8 cellular contexts compared by ENCODE assay signal in the genomic region with DNA sequence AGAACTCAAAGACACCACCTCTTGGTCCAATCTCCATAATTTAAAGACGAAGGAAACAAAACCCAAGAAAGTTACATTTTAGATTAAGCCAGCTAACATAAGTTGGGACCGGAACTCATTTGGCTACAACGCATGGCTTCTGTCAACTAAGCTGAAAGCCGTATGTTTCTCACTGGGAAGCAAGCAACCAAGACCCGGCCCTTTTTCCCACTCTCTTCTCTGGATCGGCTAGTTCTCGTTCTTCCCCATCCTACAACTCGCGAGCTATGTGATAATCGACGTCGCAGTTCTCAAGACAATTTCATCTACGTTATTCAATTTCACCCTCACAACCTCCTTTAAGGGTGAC.
DNase-seq lines count a peak whose midpoint lies in the region; ATAC-seq lines count a peak whose summit lies in the region.

No MANE protein-coding gene starts in this region.

- H3K4me3 ChIP-seq in iPS-18c (ENCODE audit: insufficient read depth, low read depth, low read length) (peak overlapping the region; percentile 85), stomach smooth muscle (ENCODE audit: low read length in 2 of 2) (peak overlapping the region; percentile 97 to 98)

- peaks cover 61% of the 10 kb centered on the region for H3K4me1 Mint-ChIP-seq in activated naive CD8-positive, alpha-beta T cell treated with anti-CD3 and anti-CD28 coated beads, Interleukin-2, amount 50 U/mL, for 24 hours

- peak overlapping the region; percentile 95 to 98 for H3K9ac ChIP-seq in stomach smooth muscle (ENCODE audit: low read length in 2 of 2)

- H3K27ac Mint-ChIP-seq in activated naive CD8-positive, alpha-beta T cell treated with anti-CD3 and anti-CD28 coated beads, Interleukin-2, amount 50 U/mL, for 24 hours, result peak overlapping the region; percentile 100

- no peaks in the 10 kb centered on the region for H3K27me3 Mint-ChIP-seq in activated naive CD8-positive, alpha-beta T cell treated with anti-CD3 and anti-CD28 coated beads, Interleukin-2, amount 50 U/mL, for 24 hours

- peak; percentile 1 for ATAC-seq in HG03354 (IDR thresholded peaks at IDR 0.05; ENCODE audit: poor library complexity, severe bottlenecking, unreplicated experiment)
- ATAC-seq in activated naive CD8-positive, alpha-beta T cell treated with anti-CD3 and anti-CD28 coated beads, Interleukin-2, amount 50 U/mL, for 24 hours, result no peak

- peaks cover 14% of the 10 kb centered on the region for H3K4me1 ChIP-seq in stomach smooth muscle (ENCODE audit: control insufficient read depth, insufficient read depth, low read length)

- DNase-seq in ELF-1 (ENCODE audit: low read depth, low spot score), result peak; percentile 47
- no peak for DNase-seq in activated naive CD8-positive, alpha-beta T cell treated with anti-CD3 and anti-CD28 coated beads, Interleukin-2, amount 50 U/mL, for 24 hours
- no peak for DNase-seq in COLO668 (lab: John Stamatoyannopoulos, UW; ENCODE audit: unreplicated experiment)
- no peak for DNase-seq in GOT3 (lab: John Stamatoyannopoulos, UW)
- no peak for DNase-seq in COLO829 (ENCODE audit: low spot score)

- peak overlapping the region; percentile 99 for H3K4me3 Mint-ChIP-seq in activated naive CD8-positive, alpha-beta T cell treated with anti-CD3 and anti-CD28 coated beads, Interleukin-2, amount 50 U/mL, for 24 hours

- H3K36me3 ChIP-seq in stomach smooth muscle (ENCODE audit: control insufficient read depth in 2 of 2, insufficient read depth in 2 of 2, low read length in 2 of 2), result peaks cover 2% of the 10 kb centered on the region in 2 donors

- no peaks in the 10 kb centered on the region for H3K9me3 Mint-ChIP-seq in activated naive CD8-positive, alpha-beta T cell treated with anti-CD3 and anti-CD28 coated beads, Interleukin-2, amount 50 U/mL, for 24 hours

- no peaks in the 10 kb centered on the region for H3K27me3 ChIP-seq in stomach smooth muscle (ENCODE audit: control insufficient read depth in 1 of 2, insufficient read depth in 2 of 2, low read length in 2 of 2)

- peaks cover 46% of the 10 kb centered on the region for H3K36me3 Mint-ChIP-seq in activated naive CD8-positive, alpha-beta T cell treated with anti-CD3 and anti-CD28 coated beads, Interleukin-2, amount 50 U/mL, for 24 hours (ENCODE audit: low read depth)

- no peaks in the 10 kb centered on the region for H3K9me3 ChIP-seq in iPS-18c (ENCODE audit: control insufficient read depth, insufficient read depth, low read length)
- no peaks in the 10 kb centered on the region for H3K9me3 ChIP-seq in stomach smooth muscle (ENCODE audit: control insufficient read depth in 2 of 2, low read length in 2 of 2)

- H3K27ac ChIP-seq in stomach smooth muscle (ENCODE audit: low read length), result peak overlapping the region; percentile 88
